ENCODE assay signal across 8 cellular contexts in the genomic region with DNA sequence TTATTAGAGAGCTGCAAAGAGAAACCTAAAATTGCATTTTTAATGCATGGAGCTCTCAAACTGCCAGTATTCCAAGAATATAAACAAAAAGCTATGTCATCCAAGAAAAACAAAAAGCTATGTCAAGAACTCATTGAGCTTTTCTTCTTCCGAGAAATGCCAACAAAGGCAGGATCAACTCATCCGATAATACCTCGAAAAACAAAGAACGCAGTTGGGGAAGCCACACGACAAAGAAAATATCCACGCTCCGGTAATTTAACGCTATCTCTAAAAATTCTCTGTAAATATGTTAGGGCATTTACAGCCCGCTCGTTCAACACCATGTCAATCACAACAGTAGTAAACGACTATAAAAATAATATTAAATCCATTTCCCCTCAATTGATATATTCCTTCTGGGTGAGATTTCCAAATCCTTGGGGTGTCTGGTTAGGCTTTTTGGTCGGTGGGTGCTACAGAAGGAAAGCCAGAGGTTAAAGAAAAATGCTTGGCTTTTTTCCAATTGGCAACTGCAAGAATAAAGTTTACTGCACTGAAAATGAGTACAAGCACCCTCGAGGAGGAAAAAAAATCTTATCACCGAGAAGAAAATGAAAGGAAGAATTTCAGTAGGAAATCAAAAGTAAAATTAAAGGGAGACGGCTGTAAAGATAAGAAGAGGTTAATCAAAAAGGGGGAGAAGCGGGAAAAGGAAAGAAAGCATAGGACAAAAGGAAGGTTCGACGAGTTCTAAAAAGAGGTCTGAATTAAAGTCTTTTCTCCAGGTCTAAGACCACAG.
DNase-seq lines count a peak whose midpoint lies in the region; ATAC-seq and TF ChIP-seq lines count a peak whose summit lies in the region.

No MANE protein-coding gene starts in this region.

- peak overlapping the region; percentile 87 for H3K9ac ChIP-seq in DND-41 (ENCODE audit: low read depth, low read length)

- H3K4me2 ChIP-seq in DND-41 (ENCODE audit: insufficient read depth, low read length) = peak overlapping the region; percentile 70

- DNase-seq in DND-41 (no peak), LNCaP clone FGC (ENCODE audit: low read depth) (no peak), amniotic epithelial cell (ENCODE audit: low read depth) (peak; percentile 37), substantia nigra (lab: John Stamatoyannopoulos, UW) (peak in 1 of 49 donors; percentile 19), SW 1271 (lab: John Stamatoyannopoulos, UW) (no peak)

- H3K9me3 ChIP-seq in DND-41 (ENCODE audit: insufficient read depth, low read length, severe bottlenecking) = no peaks in the 10 kb centered on the region

- TF ChIP-seq CTCF in DND-41 (IDR thresholded peaks at IDR 0.05; ENCODE audit: borderline replicate concordance, extremely low read depth, low read length, poor library complexity, severe bottlenecking) = no peak
- no peak for TF ChIP-seq CTCF in LNCaP clone FGC (IDR thresholded peaks at IDR 0.05; ENCODE audit: control insufficient read depth, extremely low read depth, insufficient read depth)

- H3K27me3 ChIP-seq in DND-41 (ENCODE audit: insufficient read depth, low read length, poor library complexity) (no peaks in the 10 kb centered on the region), layer of hippocampus (ENCODE audit: control insufficient read depth, insufficient read depth, low read length) (no peaks in the 10 kb centered on the region)

- H4K20me1 ChIP-seq in DND-41 (ENCODE audit: insufficient read depth, low read length) = peaks cover 33% of the 10 kb centered on the region

- H3K27ac ChIP-seq in DND-41 (ENCODE audit: low read length) (peak overlapping the region; percentile 97), layer of hippocampus (ENCODE audit: low read depth, low read length) (peak overlapping the region; percentile 97), substantia nigra (ENCODE audit: low read depth, low read length, poor library complexity, severe bottlenecking) (peak overlapping the region; percentile 97)

- H3K4me3 ChIP-seq in DND-41 (ENCODE audit: low read depth in 1 of 2, low read length in 2 of 2) (peak overlapping the region; percentile 84 to 91), LNCaP clone FGC (ENCODE audit: low read depth, low read length) (peak overlapping the region; percentile 73)

- peak overlapping the region; percentile 95 for H2AFZ ChIP-seq in DND-41 (ENCODE audit: low read depth, low read length)

- ATAC-seq in DND-41 (ENCODE audit: insufficient read depth, low read depth) (no peak), HG03432 (IDR thresholded peaks at IDR 0.05; ENCODE audit: unreplicated experiment) (no peak), GM21576 (IDR thresholded peaks at IDR 0.05; ENCODE audit: unreplicated experiment) (no peak)

- H3K36me3 ChIP-seq in DND-41 (ENCODE audit: insufficient read depth, low read length) = peaks cover 23% of the 10 kb centered on the region

- peaks cover 59% of the 10 kb centered on the region for H3K79me2 ChIP-seq in DND-41 (ENCODE audit: insufficient read depth, low read length)

- peaks cover 44% of the 10 kb centered on the region for H3K4me1 ChIP-seq in DND-41 (ENCODE audit: insufficient read depth, low read length)
